Comparison of ENCODE assay signal across 15 cellular contexts in the genomic region with DNA sequence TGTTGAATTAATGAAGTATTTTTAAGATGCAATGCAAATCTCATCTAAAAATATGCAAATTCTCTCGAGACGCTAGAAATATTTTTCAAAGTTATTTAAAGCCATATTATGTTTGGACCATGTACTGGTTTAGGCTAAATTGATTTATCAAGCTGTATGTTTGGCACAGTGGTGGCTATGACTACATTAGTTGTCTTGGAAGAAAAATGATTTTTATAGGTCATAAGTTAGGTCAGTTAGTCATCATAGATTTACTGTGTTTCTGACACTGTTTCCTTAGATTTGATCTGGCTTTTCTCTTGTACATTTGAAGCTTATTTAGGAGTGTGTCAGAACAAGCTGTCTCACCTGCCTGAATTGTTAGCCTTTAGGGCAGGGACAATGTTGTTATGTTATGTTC.
DNase-seq lines count a peak whose midpoint lies in the region; ATAC-seq and TF ChIP-seq lines count a peak whose summit lies in the region.
"Had no signal": no experiment of that assay in that cellular context is flagged by ENCODE, and none has a peak within 500 bp of the region (broad histone marks: within the 10 kb centered on the region; RNA-seq: fewer than 3 reads in every experiment).

No MANE protein-coding gene starts in this region.

- TF ChIP-seq CTCF in PC-3 (conservative IDR thresholded peaks at IDR 0.05; ENCODE audit: low read depth, low read length) = no peak
- no peak for TF ChIP-seq CTCF in fibroblast of mammary gland (conservative IDR thresholded peaks at IDR 0.05; ENCODE audit: control insufficient read depth, insufficient read depth, low read depth, low read length)
- TF ChIP-seq CTCF in upper lobe of left lung (IDR thresholded peaks at IDR 0.05) = no peak

- no peaks in the 10 kb centered on the region for H3K9me2 ChIP-seq in PC-3 (replicated peaks; ENCODE audit: low read length)

- 87 to 92% methylated on average over 2 of the region's 2 CpGs for WGBS in upper lobe of left lung, 2 donors

- H3F3A ChIP-seq in PC-3 (ENCODE audit: low read length, unreplicated experiment) = no peaks in the 10 kb centered on the region

- TF ChIP-seq POLR2A in upper lobe of left lung (IDR thresholded peaks at IDR 0.05) = no peak

- intact Hi-C loops in PC-3 (cut with micrococcal nuclease) = no loop called here

- TF ChIP-seq EP300 in upper lobe of left lung (IDR thresholded peaks at IDR 0.05) = no peak

- H3K4me3 ChIP-seq in PC-3 (ENCODE audit: low read length) (no peak overlapping the region), fibroblast of mammary gland (ENCODE audit: control insufficient read depth, low read depth, low read length) (no peak overlapping the region), upper lobe of left lung (no peak overlapping the region)
- H3K4me3 ChIP-seq: GM23248 had no signal

- ATAC-seq in PC-3 (peak; percentile 73), upper lobe of left lung (ENCODE audit: low FRiP score in 2 of 2) (no peak)

- DNase-seq in PC-3 = peak; percentile 23
- peak; percentile 15 for DNase-seq in fibroblast of mammary gland (ENCODE audit: low read depth)
- peak; percentile 52 for DNase-seq in stromal cell of bone marrow (ENCODE audit: low read depth)
- no peak for DNase-seq in GDM1 (lab: John Stamatoyannopoulos, UW)
- DNase-seq in nucleus accumbens (lab: John Stamatoyannopoulos, UW) = no peak
- no peak for DNase-seq in upper lobe of left lung
- DNase-seq: C1 segment of cervical spinal cord; Calu3; CD4-positive, alpha-beta memory T cell; COR-L47; DMS53; DMS79 treated with DMSO at 0.1 percent for 48 hours; GM23248; H7; HCEC 1CT had no signal

- H2AFZ ChIP-seq in PC-3 (ENCODE audit: low read length) = no peak overlapping the region
- H2AFZ ChIP-seq: GM23248 had no signal

- no peaks in the 10 kb centered on the region for H3K4me1 ChIP-seq in PC-3 (ENCODE audit: insufficient read depth, low read length)
- no peaks in the 10 kb centered on the region for H3K4me1 ChIP-seq in upper lobe of left lung

- H3K36me3 ChIP-seq in PC-3 (ENCODE audit: low read depth, low read length) = no peaks in the 10 kb centered on the region
- H3K36me3 ChIP-seq in upper lobe of left lung = no peaks in the 10 kb centered on the region

- 0 out of 2 replicates have a peak, but pooled peaks cover 4% of the 10 kb centered on the region for H3K27me3 ChIP-seq in PC-3 (ENCODE audit: low read length)
- H3K27me3 ChIP-seq in upper lobe of left lung = no peaks in the 10 kb centered on the region

- CTCF ChIA-PET in PC-3 (lab: Charles Lee) = no interaction called here

- no peaks in the 10 kb centered on the region for H3K79me2 ChIP-seq in PC-3 (ENCODE audit: low read length)

- H3K27ac ChIP-seq in PC-3 (ENCODE audit: low read length) (no peak overlapping the region), upper lobe of left lung (no peak overlapping the region)
- H3K27ac ChIP-seq: GM23248 had no signal

- no peak overlapping the region for H3K4me2 ChIP-seq in PC-3 (ENCODE audit: low read length)

- POLR2A ChIA-PET in PC-3 (lab: Charles Lee; ENCODE audit: unreplicated experiment) = interaction anchor here (0.5 kb wide), 1 partner anchor 86 kb away, joined by 3 read pairs; no protein-coding TSS in a partner anchor

- H3K9me3 ChIP-seq in PC-3 (ENCODE audit: low read length) = no peaks in the 10 kb centered on the region
- H3K9me3 ChIP-seq in upper lobe of left lung = no peaks in the 10 kb centered on the region

- no TSS peak for BruUV-seq in PC-3 (replicated peaks; lab: Mats Ljungman, UMichigan)

- no peaks in the 10 kb centered on the region for H4K20me1 ChIP-seq in PC-3 (ENCODE audit: low read length)

- no peak overlapping the region for H3K9ac ChIP-seq in PC-3 (ENCODE audit: low read length)
- H3K9ac ChIP-seq: GM23248 had no signal

Comparison
In these comparisons a context has a peak if more than half of its experiments do, and no peak if none do; other contexts are left out.
1. DNase-seq: peak in PC-3 (single experiment), fibroblast of mammary gland (single experiment) and stromal cell of bone marrow (single experiment); none in GDM1 (single experiment), nucleus accumbens (0 of 56) and upper lobe of left lung (0 of 2).